21 cellular contexts compared by ENCODE assay signal in genomic region chr12:119202121-119202527, GRCh38. TPM values are rescaled to one million over a fixed set of nuclear protein-coding genes. Genes with fewer than 3 reads are reported as not detected.
DNase-seq lines count a peak whose midpoint lies in the region; TF ChIP-seq lines count a peak whose summit lies in the region.
"Had no signal": no experiment of that assay in that cellular context is flagged by ENCODE, and none has a peak within 500 bp of the region (broad histone marks: within the 10 kb centered on the region; RNA-seq: fewer than 3 reads in every experiment).

No MANE protein-coding gene starts in this region.

- intact Hi-C loops in adrenal gland (cut with DNase I) = no loop called here
- intact Hi-C loops in uterus (cut with DNase I; ENCODE audit: low total_unique reads) = no loop called here

- H3K36me3 ChIP-seq in adrenal gland (replicated peaks in 1 of 2) (no peaks in the 10 kb centered on the region), uterus (no peaks in the 10 kb centered on the region)
- H3K36me3 ChIP-seq: BLaER1 treated with 17β-estradiol and CSF1 and Interleukin-3, amounts not matched to agents 10 nM and 100 nM; heart right ventricle; right atrium auricular region had no signal

- H3K4me3 ChIP-seq in adrenal gland (no peak overlapping the region), uterus (no peak overlapping the region)
- H3K4me3 ChIP-seq: BLaER1 treated with 17β-estradiol and CSF1 and Interleukin-3, amounts not matched to agents 10 nM and 100 nM; dorsolateral prefrontal cortex; heart right ventricle; right atrium auricular region had no signal

- no peaks in the 10 kb centered on the region for H3K27me3 ChIP-seq in adrenal gland
- H3K27me3 ChIP-seq in uterus = no peaks in the 10 kb centered on the region
- H3K27me3 ChIP-seq: BLaER1 treated with 17β-estradiol and CSF1 and Interleukin-3, amounts not matched to agents 10 nM and 100 nM; heart right ventricle; right atrium auricular region had no signal

- WGBS in adrenal gland, 4 donors = 71 to 90% (median 84%) methylated on average over 3 to 5 of the region's 5 CpGs

- TF ChIP-seq POLR2A in adrenal gland (IDR thresholded peaks at IDR 0.05) (no peak), uterus (IDR thresholded peaks at IDR 0.05) (no peak)

- TF ChIP-seq CTCF in adrenal gland (IDR thresholded peaks at IDR 0.05) (no peak), uterus (IDR thresholded peaks at IDR 0.05) (no peak)

- H3K4me1 ChIP-seq in adrenal gland (replicated peaks in 1 of 2) (no peaks in the 10 kb centered on the region), uterus (no peaks in the 10 kb centered on the region)
- H3K4me1 ChIP-seq: BLaER1 treated with 17β-estradiol and CSF1 and Interleukin-3, amounts not matched to agents 10 nM and 100 nM had no signal

- H3K27ac ChIP-seq in adrenal gland = no peak overlapping the region
- H3K27ac ChIP-seq in uterus = no peak overlapping the region
- H3K27ac ChIP-seq: BLaER1 treated with 17β-estradiol and CSF1 and Interleukin-3, amounts not matched to agents 10 nM and 100 nM had no signal

- H3K9me3 ChIP-seq in adrenal gland (replicated peaks in 1 of 3) = no peaks in the 10 kb centered on the region
- no peaks in the 10 kb centered on the region for H3K9me3 ChIP-seq in uterus
- H3K9me3 ChIP-seq: BLaER1 treated with 17β-estradiol and CSF1 and Interleukin-3, amounts not matched to agents 10 nM and 100 nM; heart right ventricle; right atrium auricular region had no signal

- peak; percentile 35 for DNase-seq in COR-L47 (lab: John Stamatoyannopoulos, UW)
- DNase-seq in NCI-H1105 (lab: John Stamatoyannopoulos, UW) = peak; percentile 11
- peak; percentile 70 for DNase-seq in NCI-H510A (lab: John Stamatoyannopoulos, UW)
- DNase-seq in left kidney (ENCODE audit: low read depth, low spot score) = peak; percentile 55
- DNase-seq in adrenal gland = no peak
- DNase-seq in T-helper 9 cell = no peak
- no peak for DNase-seq in activated effector memory CD4-positive, alpha-beta T cell treated with Interleukin-2 at 50 U/mL for 16 hours
- DNase-seq in uterus = no peak
- DNase-seq: activated B cell treated with CpG ODN at 0.5 μM for 24 hours; activated CD4-positive, alpha-beta memory T cell treated with anti-CD3 and anti-CD28 coated beads, Interleukin-2, amount 10 ng/mL, durations not matched to agents 7 days and 5 days; activated naive CD4-positive, alpha-beta T cell treated with Interleukin-2 at 50 U/mL for 16 hours; activated T-cell treated with anti-CD3 and anti-CD28 coated beads for 4 hours; aorta; dorsolateral prefrontal cortex; GOT3; heart right ventricle; Karpas-422; NCI-H446 treated with DMSO at 0.1 percent for 48 hours; RPMI8226 had no signal

RNA-seq across cellular contexts. Expression of gene HSPB8, which starts 23.4 kb away (rescaled TPM):
- total RNA-seq in adrenal gland (10 to 100 TPM in 6 of 8 donors, 1 to 10 TPM in 2; 4.0 to 27.8 (median 15.0) TPM), uterus (10 to 100 TPM; 10.6 to 49.7 (median 38.3) TPM)
- polyA plus RNA-seq in adrenal gland = 10 to 100 TPM in 2 of 3 donors, 1 to 10 TPM in 1; 8.6 to 15.6 (median 10.2) TPM
- total RNA-seq: activated B cell treated with CpG ODN at 0.5 μM for 24 hours; activated CD4-positive, alpha-beta memory T cell treated with anti-CD3 and anti-CD28 coated beads, Interleukin-2, amount 10 ng/mL, durations not matched to agents 7 days and 5 days had no signal

Comparison
In these comparisons a context has a peak if more than half of its experiments do, and no peak if none do; other contexts are left out.
1. DNase-seq: peak in COR-L47 (single experiment), NCI-H1105 (single experiment), NCI-H510A (single experiment) and left kidney (single experiment); none in adrenal gland (0 of 7), T-helper 9 cell (single experiment), activated effector memory CD4-positive, alpha-beta T cell treated with Interleukin-2 at 50 U/mL for 16 hours (single experiment) and uterus (0 of 2).